In genomic region chr17:16444258-16444886, GRCh38 we compare ENCODE assay signal across 9 cellular contexts. TPM values are rescaled to one million over a fixed set of nuclear protein-coding genes. Genes with fewer than 3 reads are reported as not detected.
DNase-seq lines count a peak whose midpoint lies in the region; ATAC-seq and TF ChIP-seq lines count a peak whose summit lies in the region.
"Had no signal": no experiment of that assay in that cellular context is flagged by ENCODE, and none has a peak within 500 bp of the region (broad histone marks: within the 10 kb centered on the region; RNA-seq: fewer than 3 reads in every experiment).

No MANE protein-coding gene starts in this region.

- H3K9me3 ChIP-seq in CD4-positive, alpha-beta T cell (ENCODE audit: control insufficient read depth, low read length), result no peaks in the 10 kb centered on the region

- H3K4me3 Mint-ChIP-seq in CD4-positive, alpha-beta T cell, result no peak overlapping the region
- H3K4me3 Mint-ChIP-seq in T-cell, result no peak overlapping the region

- no peak for DNase-seq in CD4-positive, alpha-beta T cell
- no peak for DNase-seq in RWPE1 (ENCODE audit: low spot score)
- no peak for DNase-seq in left ventricle myocardium superior
- no peak for DNase-seq in dermis blood vessel endothelial cell
- DNase-seq in NCI-H2107 (lab: John Stamatoyannopoulos, UW), result no peak
- no peak for DNase-seq in HPDE6-E6E7 (ENCODE audit: extremely low spot score)
- DNase-seq in T-cell, result no peak
- DNase-seq: activated effector memory CD4-positive, alpha-beta T cell treated with Interleukin-2 at 50 U/mL for 16 hours had no signal

- CTCF ChIA-PET in CD4-positive, alpha-beta T cell (lab: Charles Lee), result no interaction called here
- CTCF ChIA-PET in RWPE1 (lab: Yijun Ruan, JAX) (no interaction called here), T-cell (lab: Charles Lee) (interaction anchor here (0.7 kb wide), 3 partner anchors 9 to 78 kb away, joined by 3 to 9 read pairs (median 3); no protein-coding TSS in a partner anchor)

- peak; percentile 40 for TF ChIP-seq POLR2A in GM18505 (IDR thresholded peaks at IDR 0.05; ENCODE audit: borderline replicate concordance, extremely low read depth, insufficient read depth, insufficient read length)

- H3K27me3 Mint-ChIP-seq in CD4-positive, alpha-beta T cell, result no peaks in the 10 kb centered on the region
- H3K27me3 Mint-ChIP-seq in T-cell, result no peaks in the 10 kb centered on the region

- intact Hi-C loops in CD4-positive, alpha-beta T cell (cut with DNase I, micrococcal nuclease), result no loop called here
- intact Hi-C loops in left ventricle myocardium superior (cut with micrococcal nuclease), result no loop called here

- no peaks in the 10 kb centered on the region for H3K27me3 ChIP-seq in CD4-positive, alpha-beta T cell (ENCODE audit: control insufficient read depth, insufficient read depth, low read length)

- ATAC-seq in CD4-positive, alpha-beta T cell (ENCODE audit: poor library complexity), result no peak
- ATAC-seq in GM18505 (IDR thresholded peaks at IDR 0.05; ENCODE audit: unreplicated experiment) (no peak), left ventricle myocardium superior (peak; percentile 24), T-cell (replicated peaks in 1 of 4) (no peak)

- H3K36me3 Mint-ChIP-seq in CD4-positive, alpha-beta T cell (ENCODE audit: low read depth), result peaks cover 72% of the 10 kb centered on the region
- H3K36me3 Mint-ChIP-seq in T-cell, result peaks cover 47% of the 10 kb centered on the region

- no peaks in the 10 kb centered on the region for H3K9me3 Mint-ChIP-seq in CD4-positive, alpha-beta T cell
- no peaks in the 10 kb centered on the region for H3K9me3 Mint-ChIP-seq in T-cell

- H3K4me1 Mint-ChIP-seq in CD4-positive, alpha-beta T cell (ENCODE audit: low read depth), result peaks cover 37% of the 10 kb centered on the region
- peaks cover 40 to 53% (median 42%) of the 10 kb centered on the region in 3 donors for H3K4me1 Mint-ChIP-seq in T-cell

- no peak overlapping the region for H3K27ac ChIP-seq in CD4-positive, alpha-beta T cell (ENCODE audit: low read depth, low read length)
- peak overlapping the region; percentile 76 for H3K27ac ChIP-seq in RWPE1

- TF ChIP-seq CTCF in CD4-positive, alpha-beta T cell (IDR thresholded peaks at IDR 0.05), result no peak
- no peak for TF ChIP-seq CTCF in RWPE1 (conservative IDR thresholded peaks at IDR 0.05; ENCODE audit: low read depth)

- H3K27ac Mint-ChIP-seq in CD4-positive, alpha-beta T cell, result peak overlapping the region; percentile 20
- H3K27ac Mint-ChIP-seq in T-cell, result peak overlapping the region in 1 of 2 donors; percentile 39

- POLR2A ChIA-PET in CD4-positive, alpha-beta T cell (lab: Charles Lee), result interaction anchor here (1.9 kb wide), 1 partner anchor 63 kb away, joined by 5 read pairs; the partner anchor contains the start of gene UBB
- POLR2A ChIA-PET in RWPE1 (lab: Yijun Ruan, JAX; ENCODE audit: low non-redundant PET), result no interaction called here
- POLR2A ChIA-PET in T-cell (lab: Charles Lee), result no interaction called here

RNA-seq across cellular contexts. Expression of gene TRPV2, which starts 29.0 kb away (rescaled TPM):
- 10 to 100 TPM; 42.8 to 45.2 TPM for total RNA-seq in CD4-positive, alpha-beta T cell
- total RNA-seq in left ventricle myocardium superior (8.1 TPM), dermis blood vessel endothelial cell (40.0 and 48.8 TPM in 2 replicates), T-cell (100 to 1,000 TPM in 4 of 5 donors, 10 to 100 TPM in 1; 91.3 to 127 (median 122) TPM)

RNA-seq across cellular contexts. Expression of gene LRRC75A, which starts 47.6 kb away (rescaled TPM):
- total RNA-seq in CD4-positive, alpha-beta T cell, result 1 to 10 TPM; 1.5 to 1.9 TPM
- total RNA-seq in left ventricle myocardium superior (0.47 TPM), dermis blood vessel endothelial cell (2.6 and 4.5 TPM in 2 replicates), T-cell (1 to 10 TPM; 3.5 to 7.8 (median 5.4) TPM)

Comparison
In these comparisons a context has a peak if more than half of its experiments do, and no peak if none do; other contexts are left out.
1. CTCF ChIA-PET loops: an anchor here in T-cell (0.7 kb wide); none called in CD4-positive, alpha-beta T cell and RWPE1.